In the genomic region with DNA sequence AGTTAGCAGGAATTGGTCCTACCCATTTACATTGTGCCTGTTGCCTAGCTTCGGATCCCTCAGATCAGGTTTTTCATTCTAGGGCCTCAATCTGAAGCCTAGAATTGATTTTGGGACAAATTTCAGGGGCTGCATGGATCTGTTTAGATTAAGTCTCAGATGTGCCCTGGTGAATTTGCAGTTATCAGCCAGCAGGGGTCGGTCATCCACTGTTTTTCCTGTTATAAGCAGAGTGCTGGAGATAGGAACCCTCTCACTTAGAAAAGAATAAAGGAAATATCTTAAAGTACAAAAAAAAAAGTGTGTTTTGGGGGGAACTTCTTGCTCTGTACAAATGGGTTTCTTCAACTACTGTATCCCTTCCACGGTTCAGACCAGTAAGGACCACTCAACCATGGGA, we compare ENCODE assay signal across 14 cellular contexts.
DNase-seq lines count a peak whose midpoint lies in the region; ATAC-seq and TF ChIP-seq lines count a peak whose summit lies in the region.
"Had no signal": no experiment of that assay in that cellular context is flagged by ENCODE, and none has a peak within 500 bp of the region (broad histone marks: within the 10 kb centered on the region; RNA-seq: fewer than 3 reads in every experiment).

No MANE protein-coding gene starts in this region.

- DNase-seq in A673 (ENCODE audit: low spot score) (peak; percentile 13), GM23338 (ENCODE audit: low spot score) (peak; percentile 35), RPMI8226 (peak; percentile 16), fibroblast of mammary gland (ENCODE audit: low read depth) (peak; percentile 38), T-helper 2 cell (no peak), psoas muscle (no peak)
- no peak for DNase-seq in activated CD4-positive, alpha-beta T cell treated with anti-CD3 and anti-CD28 coated beads for 4 hours
- DNase-seq: activated CD4-positive, CD25-positive, alpha-beta regulatory T cell; NCI-H1417; nephron progenitor cell had no signal

- CTCF ChIA-PET in A673 (lab: Charles Lee), result no interaction called here

- no peak overlapping the region for H2AFZ ChIP-seq in GM23338

- H3K9me3 Mint-ChIP-seq in GM23338, result peaks cover 56% of the 10 kb centered on the region

- no peaks in the 10 kb centered on the region for H4K20me1 ChIP-seq in GM23338 (replicated peaks; ENCODE audit: insufficient read depth)

- ATAC-seq in GM23338 (no peak), psoas muscle (no peak), GM21390 (IDR thresholded peaks at IDR 0.05; ENCODE audit: unreplicated experiment) (no peak)

- TF ChIP-seq CTCF in A673 (conservative IDR thresholded peaks at IDR 0.05; ENCODE audit: low read depth, low read length), result peak; percentile 45
- TF ChIP-seq CTCF in GM23338 (conservative IDR thresholded peaks at IDR 0.05; ENCODE audit: low read depth in 2 of 2), result peak; percentile 62 to 63
- TF ChIP-seq CTCF in fibroblast of mammary gland (conservative IDR thresholded peaks at IDR 0.05; ENCODE audit: control insufficient read depth, insufficient read depth, low read depth, low read length), result peak; percentile 57
- no peak for TF ChIP-seq CTCF in psoas muscle (IDR thresholded peaks at IDR 0.05)

- H3K36me3 Mint-ChIP-seq in GM23338 (ENCODE audit: low read depth), result peaks cover 32% of the 10 kb centered on the region
- H3K36me3 Mint-ChIP-seq: CD14-positive monocyte had no signal

- no peak overlapping the region for H3K4me2 ChIP-seq in GM23338

- H3K27ac ChIP-seq in A673 (ENCODE audit: low read depth, low read length, poor library complexity, severe bottlenecking), result no peak overlapping the region
- H3K27ac ChIP-seq in GM23338 (ENCODE audit: low read depth), result no peak overlapping the region
- no peak overlapping the region for H3K27ac ChIP-seq in psoas muscle

- H3K9me3 ChIP-seq in A673 (ENCODE audit: low read depth, low read length, poor library complexity, severe bottlenecking), result no peaks in the 10 kb centered on the region
- H3K9me3 ChIP-seq in psoas muscle, result no peaks in the 10 kb centered on the region

- POLR2A ChIA-PET in A673 (lab: Charles Lee; ENCODE audit: low non-redundant PET), result no interaction called here

- BruUV-seq in A673 (replicated peaks; lab: Mats Ljungman, UMichigan), result no TSS peak

- H3K36me3 ChIP-seq in A673 (ENCODE audit: insufficient read depth, low read length, poor library complexity, severe bottlenecking) (no peaks in the 10 kb centered on the region), GM23338 (ENCODE audit: insufficient read depth) (no peaks in the 10 kb centered on the region), psoas muscle (ENCODE audit: insufficient read depth in 1 of 2, low read depth in 1 of 2) (no peaks in the 10 kb centered on the region)

- no peaks in the 10 kb centered on the region for H3K27me3 Mint-ChIP-seq in GM23338 (ENCODE audit: insufficient read depth, low read depth, poor library complexity)
- H3K27me3 Mint-ChIP-seq: stimulated activated naive CD8-positive, alpha-beta T cell treated with anti-CD3 and anti-CD28 coated beads, Interleukin-15, Interleukin-2, amounts not matched to agents 100 ng/mL and 50 ng/mL, for 24 hours had no signal

- H3F3A ChIP-seq in GM23338 (replicated peaks; ENCODE audit: low read depth), result no peaks in the 10 kb centered on the region

- intact Hi-C loops in A673 (cut with micrococcal nuclease; ENCODE audit: unreplicated experiment) (no loop called here), psoas muscle (cut with DNase I) (no loop called here)

- H3K27ac Mint-ChIP-seq in GM23338, result no peak overlapping the region
- H3K27ac Mint-ChIP-seq: activated T-helper 2 cell treated with anti-CD3 and anti-CD28 coated beads, Interferon-gamma antibody, Interleukin-2, Interleukin-4, amounts not matched to agents 10 μg/mL and 5 μg/mL and 100 μg/mL, durations not matched to agents 14 hours and 24 hours and 36 hours; CD14-positive monocyte; nephron progenitor cell; stimulated activated naive CD8-positive, alpha-beta T cell treated with anti-CD3 and anti-CD28 coated beads, Interleukin-15, Interleukin-2, amounts not matched to agents 100 ng/mL and 50 ng/mL, for 24 hours had no signal

- H3K4me3 Mint-ChIP-seq in GM23338, result no peak overlapping the region
- H3K4me3 Mint-ChIP-seq: CD14-positive monocyte; nephron progenitor cell; stimulated activated naive CD8-positive, alpha-beta T cell treated with anti-CD3 and anti-CD28 coated beads, Interleukin-15, Interleukin-2, amounts not matched to agents 100 ng/mL and 50 ng/mL, for 24 hours had no signal

- H3K4me1 ChIP-seq in A673 (ENCODE audit: insufficient read depth, low read length, poor library complexity, severe bottlenecking) (no peaks in the 10 kb centered on the region), GM23338 (ENCODE audit: insufficient read depth) (no peaks in the 10 kb centered on the region), psoas muscle (no peaks in the 10 kb centered on the region)

- no peak overlapping the region for H3K4me3 ChIP-seq in A673 (ENCODE audit: low read depth, low read length, poor library complexity, severe bottlenecking)
- H3K4me3 ChIP-seq in GM23338, result no peak overlapping the region
- no peak overlapping the region for H3K4me3 ChIP-seq in fibroblast of mammary gland (ENCODE audit: control insufficient read depth, low read depth, low read length)
- no peak overlapping the region for H3K4me3 ChIP-seq in psoas muscle

- H3K9me2 ChIP-seq in GM23338 (ENCODE audit: insufficient read depth), result peaks cover 9% of the 10 kb centered on the region

- 80 to 86% (median 82%) methylated on average over 3 of the region's 3 CpGs for WGBS in psoas muscle, 3 donors

- no peaks in the 10 kb centered on the region for H3K27me3 ChIP-seq in A673 (replicated peaks; ENCODE audit: insufficient read depth, low read depth, low read length, poor library complexity)
- H3K27me3 ChIP-seq in GM23338 (ENCODE audit: insufficient read depth), result no peaks in the 10 kb centered on the region
- no peaks in the 10 kb centered on the region for H3K27me3 ChIP-seq in psoas muscle (ENCODE audit: insufficient read depth in 3 of 3, low read length in 2 of 3)

- no peaks in the 10 kb centered on the region for H3K79me2 ChIP-seq in GM23338 (replicated peaks; ENCODE audit: insufficient read depth)

- H3K4me1 Mint-ChIP-seq in GM23338, result no peaks in the 10 kb centered on the region
- H3K4me1 Mint-ChIP-seq: CD14-positive monocyte, nephron progenitor cell had no signal

TF ChIP-seq in GM23338, 12 proteins besides CTCF, POLR2A, EP300 and RAD21 (continues in another document):
- TF ChIP-seq ZNF331 (CRISPR knock-in tag; IDR thresholded peaks at IDR 0.05; ENCODE audit: low read depth) (no peak), EZH2 (IDR thresholded peaks at IDR 0.05; ENCODE audit: low read depth, unreplicated experiment) (no peak), NANOG (IDR thresholded peaks at IDR 0.05; ENCODE audit: borderline replicate concordance) (no peak), ZNF114 (CRISPR knock-in tag; IDR thresholded peaks at IDR 0.05) (no peak), CREB1 (CRISPR knock-in tag; IDR thresholded peaks at IDR 0.05; ENCODE audit: low read depth) (no peak), JUNB (IDR thresholded peaks at IDR 0.05; ENCODE audit: unreplicated experiment) (no peak)
- TF ChIP-seq, protein P1, sequence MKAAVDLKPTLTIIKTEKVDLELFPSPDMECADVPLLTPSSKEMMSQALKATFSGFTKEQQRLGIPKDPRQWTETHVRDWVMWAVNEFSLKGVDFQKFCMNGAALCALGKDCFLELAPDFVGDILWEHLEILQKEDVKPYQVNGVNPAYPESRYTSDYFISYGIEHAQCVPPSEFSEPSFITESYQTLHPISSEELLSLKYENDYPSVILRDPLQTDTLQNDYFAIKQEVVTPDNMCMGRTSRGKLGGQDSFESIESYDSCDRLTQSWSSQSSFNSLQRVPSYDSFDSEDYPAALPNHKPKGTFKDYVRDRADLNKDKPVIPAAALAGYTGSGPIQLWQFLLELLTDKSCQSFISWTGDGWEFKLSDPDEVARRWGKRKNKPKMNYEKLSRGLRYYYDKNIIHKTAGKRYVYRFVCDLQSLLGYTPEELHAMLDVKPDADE (IDR thresholded peaks at IDR 0.05), result no peak
- TF ChIP-seq, protein P2, sequence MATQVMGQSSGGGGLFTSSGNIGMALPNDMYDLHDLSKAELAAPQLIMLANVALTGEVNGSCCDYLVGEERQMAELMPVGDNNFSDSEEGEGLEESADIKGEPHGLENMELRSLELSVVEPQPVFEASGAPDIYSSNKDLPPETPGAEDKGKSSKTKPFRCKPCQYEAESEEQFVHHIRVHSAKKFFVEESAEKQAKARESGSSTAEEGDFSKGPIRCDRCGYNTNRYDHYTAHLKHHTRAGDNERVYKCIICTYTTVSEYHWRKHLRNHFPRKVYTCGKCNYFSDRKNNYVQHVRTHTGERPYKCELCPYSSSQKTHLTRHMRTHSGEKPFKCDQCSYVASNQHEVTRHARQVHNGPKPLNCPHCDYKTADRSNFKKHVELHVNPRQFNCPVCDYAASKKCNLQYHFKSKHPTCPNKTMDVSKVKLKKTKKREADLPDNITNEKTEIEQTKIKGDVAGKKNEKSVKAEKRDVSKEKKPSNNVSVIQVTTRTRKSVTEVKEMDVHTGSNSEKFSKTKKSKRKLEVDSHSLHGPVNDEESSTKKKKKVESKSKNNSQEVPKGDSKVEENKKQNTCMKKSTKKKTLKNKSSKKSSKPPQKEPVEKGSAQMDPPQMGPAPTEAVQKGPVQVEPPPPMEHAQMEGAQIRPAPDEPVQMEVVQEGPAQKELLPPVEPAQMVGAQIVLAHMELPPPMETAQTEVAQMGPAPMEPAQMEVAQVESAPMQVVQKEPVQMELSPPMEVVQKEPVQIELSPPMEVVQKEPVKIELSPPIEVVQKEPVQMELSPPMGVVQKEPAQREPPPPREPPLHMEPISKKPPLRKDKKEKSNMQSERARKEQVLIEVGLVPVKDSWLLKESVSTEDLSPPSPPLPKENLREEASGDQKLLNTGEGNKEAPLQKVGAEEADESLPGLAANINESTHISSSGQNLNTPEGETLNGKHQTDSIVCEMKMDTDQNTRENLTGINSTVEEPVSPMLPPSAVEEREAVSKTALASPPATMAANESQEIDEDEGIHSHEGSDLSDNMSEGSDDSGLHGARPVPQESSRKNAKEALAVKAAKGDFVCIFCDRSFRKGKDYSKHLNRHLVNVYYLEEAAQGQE (IDR thresholded peaks at IDR 0.05; ENCODE audit: unreplicated experiment), result no peak

Comparison
In these comparisons a context has a peak if more than half of its experiments do, and no peak if none do; other contexts are left out.
1. DNase-seq: peak in A673 (single experiment), GM23338 (single experiment), RPMI8226 (single experiment) and fibroblast of mammary gland (single experiment); none in T-helper 2 cell (0 of 5), activated CD4-positive, alpha-beta T cell treated with anti-CD3 and anti-CD28 coated beads for 4 hours (0 of 2) and psoas muscle (0 of 2).